ENCODE assay signal across 8 cellular contexts in the genomic region with DNA sequence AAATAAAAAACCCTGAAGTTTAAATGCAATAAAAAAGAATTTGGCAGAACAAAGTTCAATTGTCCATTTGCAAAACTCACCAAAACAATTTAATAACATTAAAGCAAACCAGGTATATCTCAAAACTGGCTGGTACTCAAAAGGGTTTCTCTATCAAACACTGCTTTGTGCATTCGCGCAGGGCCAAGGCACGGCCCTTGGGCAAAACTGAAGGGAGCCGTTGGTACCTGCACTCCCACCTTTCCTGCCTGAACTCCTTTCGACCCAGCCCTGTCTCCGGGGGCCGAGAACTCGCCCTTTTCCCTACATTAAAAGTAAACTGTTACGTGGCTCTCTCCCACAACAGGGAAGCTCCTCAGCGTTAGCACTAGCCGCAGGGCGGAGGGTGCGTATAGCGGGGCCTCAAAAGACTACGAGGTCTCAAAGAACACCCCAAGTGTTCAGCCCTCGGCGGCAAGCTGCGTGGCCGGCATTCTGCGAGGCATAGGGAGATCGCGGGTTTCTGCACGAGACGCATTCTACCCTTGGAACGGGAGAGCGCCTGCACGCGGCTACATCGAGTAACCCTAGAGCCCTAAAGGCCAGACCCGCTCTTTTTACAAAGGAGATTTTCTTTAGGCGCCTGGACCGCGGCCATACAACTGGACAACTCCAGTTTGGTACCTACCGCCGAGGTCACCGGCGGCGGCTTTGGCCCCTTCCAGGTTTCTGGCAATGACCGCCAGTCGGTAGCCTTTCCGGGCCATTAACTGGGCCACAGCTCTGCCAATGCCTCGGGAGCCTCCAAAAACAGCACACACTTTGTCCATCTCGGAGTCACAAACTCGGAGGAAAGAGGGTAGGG.
DNase-seq lines count a peak whose midpoint lies in the region; ATAC-seq lines count a peak whose summit lies in the region.

No MANE protein-coding gene starts in this region.

- peak; percentile 23 for DNase-seq in NK-92 treated with Interleukin-12 subunit alpha and Interleukin-12 subunit beta, amount 100 ng/mL, for 24 hours (lab: John Stamatoyannopoulos, UW)
- no peak for DNase-seq in NK-92 (lab: John Stamatoyannopoulos, UW; ENCODE audit: unreplicated experiment)
- peak; percentile 66 for DNase-seq in NCI-H2227 treated with DMSO at 0.1 percent for 48 hours (lab: John Stamatoyannopoulos, UW)
- peak; percentile 53 for DNase-seq in activated CD4-positive, alpha-beta T cell treated with anti-CD3 and anti-CD28 coated beads, Interleukin-2, amount 50 U/mL, for 1 hour
- DNase-seq in effector CD4-positive, alpha-beta T cell: peak; percentile 46
- DNase-seq in medulla oblongata (ENCODE audit: extremely low spot score): peak; percentile 72
- DNase-seq in stimulated activated CD8-positive, alpha-beta memory T cell treated with anti-CD3 and anti-CD28 coated beads, Interleukin-12 subunit alpha, Interleukin-12 subunit beta, amount 100 ng/mL, for 1 hour (ENCODE audit: low read depth): peak; percentile 32

- peak; percentile 26 for ATAC-seq in HG02981 (IDR thresholded peaks at IDR 0.05; ENCODE audit: unreplicated experiment)
